Comparison of ENCODE assay signal across 16 cellular contexts in genomic region chr13:21753117-21753729, GRCh38.
DNase-seq lines count a peak whose midpoint lies in the region; ATAC-seq and TF ChIP-seq lines count a peak whose summit lies in the region.
"Had no signal": no experiment of that assay in that cellular context is flagged by ENCODE, and none has a peak within 500 bp of the region (broad histone marks: within the 10 kb centered on the region; RNA-seq: fewer than 3 reads in every experiment).

No MANE protein-coding gene starts in this region.

- peak overlapping the region in 1 of 3 donors; percentile 38 for H3K27ac ChIP-seq in right lobe of liver

- no peaks in the 10 kb centered on the region for H3K36me3 ChIP-seq in right lobe of liver

- DNase-seq in LNCaP clone FGC (ENCODE audit: low read depth) (peak; percentile 71), left lobe of liver (ENCODE audit: low spot score) (no peak), right lobe of liver (no peak), GM13977 (ENCODE audit: low spot score) (no peak)
- no peak for DNase-seq in activated effector memory CD4-positive, alpha-beta T cell treated with anti-CD3 and anti-CD28 coated beads, Interleukin-2, amount 50 U/mL, for 16 hours
- no peak for DNase-seq in activated effector memory CD4-positive, alpha-beta T cell treated with Interleukin-2 at 50 U/mL for 16 hours
- DNase-seq: C1 segment of cervical spinal cord; CD8-positive, alpha-beta T cell; DMS 273 treated with DMSO at 0.1 percent for 48 hours; DMS79; EL; GDM1; H9 had no signal

- no peak for TF ChIP-seq POLR2A in right lobe of liver (IDR thresholded peaks at IDR 0.05)

- no peak overlapping the region for H3K4me3 ChIP-seq in LNCaP clone FGC (ENCODE audit: low read depth, low read length)
- no peak overlapping the region for H3K4me3 ChIP-seq in right lobe of liver
- H3K4me3 ChIP-seq: GM12878, GM23338 had no signal

- intact Hi-C loops in right lobe of liver (cut with DNase I): no loop called here

- H3K27me3 ChIP-seq in right lobe of liver: no peaks in the 10 kb centered on the region

- in situ Hi-C loops in GM13977 (cut with MboI; ENCODE audit: low pct_unique_long_range_greater_than_20kb, low sequenced_read_pairs, unreplicated experiment): no loop called here

- TF ChIP-seq CTCF in LNCaP clone FGC (IDR thresholded peaks at IDR 0.05; ENCODE audit: control insufficient read depth, extremely low read depth, insufficient read depth) (no peak), right lobe of liver (IDR thresholded peaks at IDR 0.05) (no peak), GM13977 (IDR thresholded peaks at IDR 0.05; ENCODE audit: extremely low read depth, insufficient read depth, missing control alignments) (no peak)

- peak; percentile 80 for ATAC-seq in left lobe of liver
- peak; percentile 73 to 91 (median 83) for ATAC-seq in right lobe of liver
- ATAC-seq: CD8-positive, alpha-beta T cell; GM12878; GM23338; HCT116 had no signal

- H3K4me1 ChIP-seq in right lobe of liver: peaks cover 0 to 14% (median 4%) of the 10 kb centered on the region in 4 donors

- 10% methylated on average over 6 of the region's 6 CpGs for WGBS in right lobe of liver (ENCODE audit: insufficient coverage, low coverage, low lambda C conversion rate, missing lambda C conversion rate)

- H3K9me3 ChIP-seq in right lobe of liver: no peaks in the 10 kb centered on the region
